17 cellular contexts compared by ENCODE assay signal in the genomic region with DNA sequence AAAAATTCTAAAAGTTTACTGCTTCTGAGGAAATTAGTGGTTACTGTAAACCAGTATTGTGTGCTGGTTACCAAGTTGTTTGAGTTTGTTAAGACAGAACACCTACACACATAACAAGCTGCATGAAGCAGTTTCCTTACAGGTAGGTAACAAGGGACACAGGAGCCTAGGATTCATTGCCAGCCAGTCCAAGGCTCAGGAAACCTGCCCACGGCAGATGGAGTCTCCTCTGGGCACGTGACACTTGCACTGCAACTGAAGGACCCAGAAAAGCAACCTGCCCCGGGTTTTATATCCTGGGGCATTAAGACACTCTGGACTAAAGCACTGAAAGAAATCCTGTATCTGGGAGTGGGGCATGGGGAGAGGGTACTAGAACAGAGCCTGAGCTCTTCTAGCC.
A peak's percentile ranks its signal among the peaks of the same experiment; 100 is the strongest.
DNase-seq lines count a peak whose midpoint lies in the region; ATAC-seq, FAIRE-seq and TF ChIP-seq lines count a peak whose summit lies in the region.
"Had no signal": no experiment of that assay in that cellular context is flagged by ENCODE, and none has a peak within 500 bp of the region (broad histone marks: within the 10 kb centered on the region; RNA-seq: fewer than 3 reads in every experiment).

No MANE protein-coding gene starts in this region.

- no peak overlapping the region for H2BK20ac ChIP-seq in H9 (ENCODE audit: low read depth, low read length, poor library complexity, severe bottlenecking)

- H3K23me2 ChIP-seq in H9 (ENCODE audit: insufficient read length, low read depth, low read length, poor library complexity, severe bottlenecking): no peaks in the 10 kb centered on the region

- H3T11ph ChIP-seq in H9 (ENCODE audit: low read length): no peak overlapping the region

- FAIRE-seq in K562 (lab: Jason Lieb, UNC): no peak
- FAIRE-seq: GM12891, H54 had no signal

- H3K9me1 ChIP-seq in K562 (ENCODE audit: control insufficient read depth, insufficient read depth, low read length): no peaks in the 10 kb centered on the region

- WGBS in H9 (ENCODE audit: extremely low coverage, insufficient read length, low lambda C conversion rate): no CpG with 5 or more reads among the region's 3 CpGs
- WGBS in K562 (ENCODE audit: insufficient coverage, low coverage, missing lambda C conversion rate): 38% methylated on average over 3 of the region's 3 CpGs

- DNase-seq in NCI-H524 (lab: John Stamatoyannopoulos, UW) (peak; percentile 31 to 75), NCI-H524 treated with DMSO at 0.1 percent for 48 hours (lab: John Stamatoyannopoulos, UW) (no peak), H9 (no peak), K562 (ENCODE audit: extremely low read depth in 1 of 4, low spot score in 3 of 4) (no peak), osteoblast (ENCODE audit: insufficient read length, low spot score, missing footprints) (peak; percentile 14), islet precursor cell (no peak), GM13976 (ENCODE audit: low spot score) (no peak)
- DNase-seq: Calu3; CD4-positive, alpha-beta memory T cell; COR-L47; DMS79; EL; GF-D8; GOT3 had no signal

- TF ChIP-seq EP300 in K562 (IDR thresholded peaks at IDR 0.05; ENCODE audit: low read length): no peak

- H2AFZ ChIP-seq in H9 (ENCODE audit: low read length): no peak overlapping the region
- H2AFZ ChIP-seq in K562 (ENCODE audit: low read depth, low read length): no peak overlapping the region
- H2AFZ ChIP-seq in osteoblast (ENCODE audit: low read length): no peak overlapping the region

- no peaks in the 10 kb centered on the region for H3K79me1 ChIP-seq in H9 (ENCODE audit: insufficient read depth, low read depth, low read length, poor library complexity, severe bottlenecking)

- H3K4me1 Mint-ChIP-seq in H9: no peaks in the 10 kb centered on the region
- H3K4me1 Mint-ChIP-seq: CD4-positive, alpha-beta memory T cell had no signal

- H3K23ac ChIP-seq in H9 (ENCODE audit: insufficient read length, low read depth, low read length): no peak overlapping the region

- no peak for TF ChIP-seq RAD21 in K562 (CRISPR knock-in tag; conservative IDR thresholded peaks at IDR 0.05 in 1 of 2, IDR thresholded peaks at IDR 0.05 in 1 of 2)

- H3K9me3 ChIP-seq in H9 (ENCODE audit: control insufficient read depth, low read depth, low read length) (no peaks in the 10 kb centered on the region), K562 (replicated peaks; ENCODE audit: control insufficient read depth, insufficient read depth, low read depth, low read length) (no peaks in the 10 kb centered on the region), osteoblast (ENCODE audit: low read depth, low read length) (peaks cover 2% of the 10 kb centered on the region)

- no peak for ATAC-seq in K562
- ATAC-seq: HCT116 had no signal

- no peak overlapping the region for H3K4ac ChIP-seq in H9 (ENCODE audit: low read depth, low read length)

- peaks cover 5 to 6% of the 10 kb centered on the region in 2 experiments; a peak in 4 of 5 replicates for H3K9me3 Mint-ChIP-seq in H9

- no peak overlapping the region for H3K4me3 Mint-ChIP-seq in H9
- H3K4me3 Mint-ChIP-seq: CD4-positive, alpha-beta memory T cell had no signal

- intact Hi-C loops in K562 (cut with micrococcal nuclease): no loop called here

- no peak overlapping the region for H4K5ac ChIP-seq in H9 (ENCODE audit: insufficient read length, low read depth, low read length)

- POLR2A ChIA-PET in K562 (lab: Yijun Ruan, JAX): interaction anchor here (0.7 to 1.0 kb wide), 2 partner anchors 22 to 260 kb away, joined by 3 read pairs; no protein-coding TSS in a partner anchor

- H3K4me1 ChIP-seq in H9 (ENCODE audit: insufficient read depth, low read length): no peaks in the 10 kb centered on the region
- H3K4me1 ChIP-seq in K562 (replicated peaks in 1 of 2; ENCODE audit: control insufficient read depth in 2 of 2, insufficient read depth in 2 of 2, low read length in 2 of 2): no peaks in the 10 kb centered on the region
- no peaks in the 10 kb centered on the region for H3K4me1 ChIP-seq in osteoblast (ENCODE audit: insufficient read depth, low read length)

- no peaks in the 10 kb centered on the region for H3K27me3 Mint-ChIP-seq in H9 (ENCODE audit: low read depth)
- H3K27me3 Mint-ChIP-seq: CD4-positive, alpha-beta memory T cell had no signal

- CTCF ChIA-PET in K562 (lab: Yijun Ruan, JAX; ENCODE audit: low intra/inter-chr PET ratio): no interaction called here

- H3K27me3 ChIP-seq in H9 (ENCODE audit: insufficient read depth, low read length): no peaks in the 10 kb centered on the region
- H3K27me3 ChIP-seq in K562 (ENCODE audit: control insufficient read depth in 2 of 2, insufficient read depth in 2 of 2, low read length in 2 of 2): no peaks in the 10 kb centered on the region
- H3K27me3 ChIP-seq in osteoblast (ENCODE audit: insufficient read depth, low read length): no peaks in the 10 kb centered on the region

- H3K18ac ChIP-seq in H9 (ENCODE audit: insufficient read length, low read depth, low read length): no peak overlapping the region

- in situ Hi-C loops in K562 (cut with MboI) (no loop called here), GM13976 (cut with MboI; ENCODE audit: low sequenced_read_pairs, unreplicated experiment) (no loop called here)

- no peak overlapping the region for H3K56ac ChIP-seq in H9 (ENCODE audit: insufficient read length, low read depth, low read length)

- H3K4me2 ChIP-seq in H9 (ENCODE audit: insufficient read depth, insufficient read length, low read length) (no peak overlapping the region), K562 (ENCODE audit: insufficient read depth, low read length) (no peak overlapping the region), osteoblast (ENCODE audit: insufficient read depth, low read length) (no peak overlapping the region)

- no peak overlapping the region for H2BK5ac ChIP-seq in H9 (ENCODE audit: insufficient read length, low read length)

- no peak overlapping the region for H2AK5ac ChIP-seq in H9 (ENCODE audit: insufficient read length, low read length)

- no peak for TF ChIP-seq POLR2A in K562 (conservative IDR thresholded peaks at IDR 0.05)

- H3K14ac ChIP-seq in H9 (ENCODE audit: insufficient read depth, low read length): no peak overlapping the region

- H3K27ac ChIP-seq in H9 (ENCODE audit: insufficient read length, low read depth, low read length): no peak overlapping the region
- H3K27ac ChIP-seq in K562 (ENCODE audit: extremely low read depth, low read depth, low read length): no peak overlapping the region
- H3K27ac ChIP-seq in osteoblast (ENCODE audit: low read depth, low read length): no peak overlapping the region

- H2BK120ac ChIP-seq in H9 (ENCODE audit: low read depth, low read length, poor library complexity, severe bottlenecking): no peak overlapping the region

- no peak overlapping the region for H3K4me3 ChIP-seq in K562
- H3K4me3 ChIP-seq in osteoblast (ENCODE audit: insufficient read depth, low read length): no peak overlapping the region

- H4K8ac ChIP-seq in H9 (replicated peaks; ENCODE audit: insufficient read length, low read depth, low read length): no peak overlapping the region

- no peak overlapping the region for H4K91ac ChIP-seq in H9 (ENCODE audit: insufficient read length, low read depth, low read length)

- no peaks in the 10 kb centered on the region for H3K79me2 ChIP-seq in H9 (ENCODE audit: insufficient read depth, low read length)
- H3K79me2 ChIP-seq in K562 (ENCODE audit: control insufficient read depth, insufficient read depth, low read length): no peaks in the 10 kb centered on the region
- H3K79me2 ChIP-seq in osteoblast (ENCODE audit: insufficient read depth, low read length): no peaks in the 10 kb centered on the region

- H3K27ac Mint-ChIP-seq in H9: peak overlapping the region in 2 of 3 experiments; percentile 49 to 62; a peak in 2 of 7 replicates
- H3K27ac Mint-ChIP-seq: CD4-positive, alpha-beta memory T cell had no signal

- TF ChIP-seq CTCF in H9 (conservative IDR thresholded peaks at IDR 0.05) (no peak), K562 (IDR thresholded peaks at IDR 0.05 in 2 of 3, conservative IDR thresholded peaks at IDR 0.05 in 1 of 3; ENCODE audit: insufficient read depth in 2 of 3, low read depth in 1 of 3, low read length in 3 of 3) (no peak), osteoblast (IDR thresholded peaks at IDR 0.05; ENCODE audit: extremely low read depth, low read depth, low read length) (no peak), GM13976 (IDR thresholded peaks at IDR 0.05; ENCODE audit: borderline replicate concordance, control extremely low read depth, extremely low read depth, insufficient read depth, missing control alignments) (no peak)

- H3K36me3 Mint-ChIP-seq in H9 (ENCODE audit: insufficient read depth in 1 of 3, low read depth in 3 of 3): peaks cover 0 to 4% (median 0%) of the 10 kb centered on the region in 3 experiments; a peak in 1 of 7 replicates
- H3K36me3 Mint-ChIP-seq: CD4-positive, alpha-beta memory T cell had no signal

- H2BK12ac ChIP-seq in H9 (ENCODE audit: insufficient read length, low read depth, low read length): no peak overlapping the region

- H4K20me1 ChIP-seq in H9 (ENCODE audit: control insufficient read depth, insufficient read depth, insufficient read length): no peaks in the 10 kb centered on the region
- H4K20me1 ChIP-seq in K562 (replicated peaks; ENCODE audit: control insufficient read depth, insufficient read depth, low read length): no peaks in the 10 kb centered on the region
- no peaks in the 10 kb centered on the region for H4K20me1 ChIP-seq in osteoblast (ENCODE audit: insufficient read depth, low read length)

- no peaks in the 10 kb centered on the region for H3K36me3 ChIP-seq in K562 (ENCODE audit: control insufficient read depth, insufficient read depth, low read length)
- no peaks in the 10 kb centered on the region for H3K36me3 ChIP-seq in osteoblast (ENCODE audit: insufficient read depth, low read length)

- no peak overlapping the region for H2BK15ac ChIP-seq in H9 (ENCODE audit: low read depth, low read length)

- H3K9ac ChIP-seq in H9 (ENCODE audit: extremely low read depth, insufficient read length, low read length): no peak overlapping the region
- H3K9ac ChIP-seq in K562 (ENCODE audit: insufficient read depth in 1 of 2, low read depth in 2 of 2, low read length in 2 of 2): no peak overlapping the region

- no TSS peak for BruUV-seq in K562 (replicated peaks; lab: Mats Ljungman, UMichigan)

TF ChIP-seq in K562, 482 proteins besides CTCF, POLR2A, EP300 and RAD21 (continues in another document):
- TF ChIP-seq ZBTB7A (IDR thresholded peaks at IDR 0.05; ENCODE audit: borderline replicate concordance, control insufficient read depth, low read depth, low read length) (no peak), HDAC1 (IDR thresholded peaks at IDR 0.05) (no peak), HLTF (IDR thresholded peaks at IDR 0.05) (no peak)
- TF ChIP-seq, protein P1, sequence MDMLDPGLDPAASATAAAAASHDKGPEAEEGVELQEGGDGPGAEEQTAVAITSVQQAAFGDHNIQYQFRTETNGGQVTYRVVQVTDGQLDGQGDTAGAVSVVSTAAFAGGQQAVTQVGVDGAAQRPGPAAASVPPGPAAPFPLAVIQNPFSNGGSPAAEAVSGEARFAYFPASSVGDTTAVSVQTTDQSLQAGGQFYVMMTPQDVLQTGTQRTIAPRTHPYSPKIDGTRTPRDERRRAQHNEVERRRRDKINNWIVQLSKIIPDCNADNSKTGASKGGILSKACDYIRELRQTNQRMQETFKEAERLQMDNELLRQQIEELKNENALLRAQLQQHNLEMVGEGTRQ (CRISPR knock-in tag; IDR thresholded peaks at IDR 0.05): peak; percentile 28; the same call in 1 of the 2 replicates

Comparison
In these comparisons a context has a peak if more than half of its experiments do, and no peak if none do; other contexts are left out.
1. DNase-seq: peak in NCI-H524 (2 of 2) and osteoblast (single experiment); none in NCI-H524 treated with DMSO at 0.1 percent for 48 hours (single experiment), H9 (single experiment), K562 (0 of 4), islet precursor cell (single experiment) and GM13976 (single experiment).